ENCODE assay signal across 24 cellular contexts in the genomic region with DNA sequence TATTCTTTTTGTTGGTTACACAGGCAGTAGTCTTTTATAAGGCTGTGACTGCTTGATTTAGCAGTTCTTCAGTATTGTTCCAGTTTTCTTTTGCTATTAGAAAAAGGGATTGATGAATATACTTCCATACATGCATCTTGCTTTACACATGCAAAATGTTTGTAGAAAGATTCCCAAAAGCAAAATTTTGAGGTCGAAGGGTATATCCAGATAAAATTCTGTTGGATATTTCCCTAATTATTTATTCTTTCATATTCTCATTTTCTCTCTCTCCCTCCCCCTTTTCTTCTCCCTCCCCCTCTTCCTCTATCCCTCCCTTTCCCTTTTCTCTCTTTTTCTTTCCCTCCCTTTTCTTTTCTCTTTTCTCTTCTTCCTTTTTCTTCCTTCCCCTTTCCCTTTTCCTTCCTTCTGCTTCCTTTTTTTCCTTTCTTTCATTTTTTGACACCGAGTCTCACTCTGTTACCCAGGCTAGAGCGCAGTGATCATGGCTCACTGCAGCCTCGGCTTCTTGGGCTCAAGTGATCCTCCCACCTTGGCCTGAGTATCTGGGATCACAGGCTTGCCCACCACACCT.
"Had no signal": no experiment of that assay in that cellular context is flagged by ENCODE, and none has a peak within 500 bp of the region (broad histone marks: within the 10 kb centered on the region; RNA-seq: fewer than 3 reads in every experiment).

No MANE protein-coding gene starts in this region.

- DNase-seq: naive thymus-derived CD4-positive, alpha-beta T cell; occipital lobe; ovary; posterior cingulate gyrus; psoas muscle; right cardiac atrium; spleen; stimulated activated CD4-positive, alpha-beta T cell treated with anti-CD3 and anti-CD28 coated beads, Interleukin-12 subunit alpha, Interleukin-12 subunit beta, amount 100 ng/mL, for 4 hours; stimulated activated CD4-positive, alpha-beta T cell treated with anti-CD3 and anti-CD28 coated beads, Interleukin-1b, Interleukin-23, amount 100 ng/mL, for 48 hours; stimulated activated CD4-positive, alpha-beta T cell treated with anti-CD3 and anti-CD28 coated beads, Interleukin-4, amount 100 ng/mL, for 1 hour; stimulated activated CD4-positive, alpha-beta T cell treated with anti-CD3 and anti-CD28 coated beads, Interleukin-4, amount 100 ng/mL, for 4 hours; stimulated activated CD8-positive, alpha-beta memory T cell treated with anti-CD3 and anti-CD28 coated beads, Interleukin-4, amount 100 ng/mL, for 48 hours; stimulated activated naive B cell treated with anti-CD40 and anti-IgM and Interleukin-4, amounts not matched to agents 10 μg/mL and 1 μg/mL and 100 μg/mL, for 72 hours; stimulated activated naive CD4-positive, alpha-beta T cell treated with Interleukin-2 at 50 U/mL for 16 hours; stomach; thyroid gland; trophoblast cell; upper lobe of left lung had no signal

- FAIRE-seq: urothelium cell line had no signal

- H3K9me3 Mint-ChIP-seq: naive thymus-derived CD4-positive, alpha-beta T cell; nephron; neural progenitor cell; stimulated activated naive B cell treated with anti-CD40 and anti-IgM and Interleukin-4, amounts not matched to agents 10 μg/mL and 1 μg/mL and 100 μg/mL, for 72 hours; stimulated activated naive CD8-positive, alpha-beta T cell treated with anti-CD3 and anti-CD28 coated beads, Interleukin-15, Interleukin-2, amounts not matched to agents 100 ng/mL and 50 ng/mL, for 24 hours had no signal

- H3K27me3 Mint-ChIP-seq: naive thymus-derived CD4-positive, alpha-beta T cell; progenitor cell of endocrine pancreas; stimulated activated naive B cell treated with anti-CD40 and anti-IgM and Interleukin-4, amounts not matched to agents 10 μg/mL and 1 μg/mL and 100 μg/mL, for 72 hours; stimulated activated naive CD8-positive, alpha-beta T cell treated with anti-CD3 and anti-CD28 coated beads, Interleukin-15, Interleukin-2, amounts not matched to agents 100 ng/mL and 50 ng/mL, for 24 hours had no signal

- H3K4me1 Mint-ChIP-seq: nephron; neural progenitor cell; stimulated activated naive B cell treated with anti-CD40 and anti-IgM and Interleukin-4, amounts not matched to agents 10 μg/mL and 1 μg/mL and 100 μg/mL, for 72 hours had no signal

- ATAC-seq: naive thymus-derived CD4-positive, alpha-beta T cell; psoas muscle; right cardiac atrium; sciatic nerve; stimulated activated naive B cell treated with anti-CD40 and anti-IgM and Interleukin-4, amounts not matched to agents 10 μg/mL and 1 μg/mL and 100 μg/mL, for 72 hours had no signal

- H3K27ac Mint-ChIP-seq: nephron; neural progenitor cell; progenitor cell of endocrine pancreas; stimulated activated naive B cell treated with anti-CD40 and anti-IgM and Interleukin-4, amounts not matched to agents 10 μg/mL and 1 μg/mL and 100 μg/mL, for 72 hours; stimulated activated naive CD8-positive, alpha-beta T cell treated with anti-CD3 and anti-CD28 coated beads, Interleukin-15, Interleukin-2, amounts not matched to agents 100 ng/mL and 50 ng/mL, for 24 hours had no signal

- H3K4me3 Mint-ChIP-seq: naive thymus-derived CD4-positive, alpha-beta T cell; nephron; neural progenitor cell; stimulated activated naive B cell treated with anti-CD40 and anti-IgM and Interleukin-4, amounts not matched to agents 10 μg/mL and 1 μg/mL and 100 μg/mL, for 72 hours; stimulated activated naive CD8-positive, alpha-beta T cell treated with anti-CD3 and anti-CD28 coated beads, Interleukin-15, Interleukin-2, amounts not matched to agents 100 ng/mL and 50 ng/mL, for 24 hours had no signal
